17 cellular contexts compared by ENCODE assay signal in genomic region chrX:111181883-111182400, GRCh38.
A peak's percentile ranks its signal among the peaks of the same experiment; 100 is the strongest.
DNase-seq lines count a peak whose midpoint lies in the region; ATAC-seq, FAIRE-seq and TF ChIP-seq lines count a peak whose summit lies in the region.
"Had no signal": no experiment of that assay in that cellular context is flagged by ENCODE, and none has a peak within 500 bp of the region (broad histone marks: within the 10 kb centered on the region; RNA-seq: fewer than 3 reads in every experiment).

No MANE protein-coding gene starts in this region.

- no peaks in the 10 kb centered on the region for H3K4me1 ChIP-seq in aorta (ENCODE audit: control insufficient read depth in 1 of 2, insufficient read depth in 2 of 2, low read length in 2 of 2)
- H3K4me1 ChIP-seq: sigmoid colon, suprapubic skin had no signal

- H3K27me3 ChIP-seq in aorta (ENCODE audit: control insufficient read depth in 1 of 2, insufficient read depth in 2 of 2, low read length in 1 of 2), result no peaks in the 10 kb centered on the region
- H3K27me3 ChIP-seq: MG63, suprapubic skin had no signal

- H3K9me3 ChIP-seq in aorta (ENCODE audit: control insufficient read depth, low read length), result no peaks in the 10 kb centered on the region
- H3K9me3 ChIP-seq: MG63, mucosa of descending colon, sigmoid colon, suprapubic skin had no signal

- intact Hi-C loops in aorta (cut with DNase I), result no loop called here

- in situ Hi-C loops in KBM-7 (cut with MboI; ENCODE audit: low pct_unique_long_range_greater_than_20kb, low sequenced_read_pairs), result no loop called here

- ATAC-seq in GM21737 (IDR thresholded peaks at IDR 0.05; ENCODE audit: unreplicated experiment) (no peak), aorta (ENCODE audit: low FRiP score) (no peak)
- ATAC-seq: left lobe of liver, mucosa of descending colon had no signal

- no peak overlapping the region for H3K27ac ChIP-seq in aorta (ENCODE audit: low read depth in 1 of 2, low read length in 2 of 2)
- H3K27ac ChIP-seq: sigmoid colon, suprapubic skin had no signal

- FAIRE-seq in D721Med (lab: Jason Lieb, UNC), result peak; percentile 96
- FAIRE-seq: endometrium had no signal

- H3K4me3 ChIP-seq in aorta (ENCODE audit: low read length in 2 of 2), result no peak overlapping the region
- H3K4me3 ChIP-seq: MG63, mucosa of descending colon, sigmoid colon, suprapubic skin had no signal

- H3K36me3 ChIP-seq in aorta (ENCODE audit: control insufficient read depth in 1 of 2, insufficient read depth in 2 of 2, low read length in 1 of 2), result no peaks in the 10 kb centered on the region
- H3K36me3 ChIP-seq: MG63, sigmoid colon, suprapubic skin had no signal

- TF ChIP-seq CTCF in D721Med (IDR thresholded peaks at IDR 0.05; ENCODE audit: insufficient read depth, missing control alignments), result no peak

- WGBS in aorta, 2 donors, result 58 to 83% methylated on average over 4 of the region's 4 CpGs

- DNase-seq in D721Med (ENCODE audit: insufficient read length, low spot score), result no peak
- DNase-seq in NCI-H1105 (lab: John Stamatoyannopoulos, UW), result peak; percentile 44
- peak; percentile 52 for DNase-seq in NCI-H345 (lab: John Stamatoyannopoulos, UW)
- peak; percentile 53 for DNase-seq in ecto neural progenitor cell (ENCODE audit: low spot score)
- no peak for DNase-seq in AML-193 (lab: John Stamatoyannopoulos, UW)
- DNase-seq in aorta, result no peak
- DNase-seq in KBM-7, result no peak
- DNase-seq: activated effector memory CD4-positive, alpha-beta T cell treated with Interleukin-2 at 50 U/mL for 16 hours; MG63; mucosa of descending colon; occipital lobe; Right ventricle myocardium superior; sigmoid colon had no signal

Comparison
In these comparisons a context has a peak if more than half of its experiments do, and no peak if none do; other contexts are left out.
1. DNase-seq: peak in NCI-H1105 (single experiment), NCI-H345 (single experiment) and ecto neural progenitor cell (single experiment); none in D721Med (single experiment), AML-193 (0 of 2), aorta (0 of 2) and KBM-7 (single experiment).